ENCODE assay signal across 1 cellular context in the genomic region with DNA sequence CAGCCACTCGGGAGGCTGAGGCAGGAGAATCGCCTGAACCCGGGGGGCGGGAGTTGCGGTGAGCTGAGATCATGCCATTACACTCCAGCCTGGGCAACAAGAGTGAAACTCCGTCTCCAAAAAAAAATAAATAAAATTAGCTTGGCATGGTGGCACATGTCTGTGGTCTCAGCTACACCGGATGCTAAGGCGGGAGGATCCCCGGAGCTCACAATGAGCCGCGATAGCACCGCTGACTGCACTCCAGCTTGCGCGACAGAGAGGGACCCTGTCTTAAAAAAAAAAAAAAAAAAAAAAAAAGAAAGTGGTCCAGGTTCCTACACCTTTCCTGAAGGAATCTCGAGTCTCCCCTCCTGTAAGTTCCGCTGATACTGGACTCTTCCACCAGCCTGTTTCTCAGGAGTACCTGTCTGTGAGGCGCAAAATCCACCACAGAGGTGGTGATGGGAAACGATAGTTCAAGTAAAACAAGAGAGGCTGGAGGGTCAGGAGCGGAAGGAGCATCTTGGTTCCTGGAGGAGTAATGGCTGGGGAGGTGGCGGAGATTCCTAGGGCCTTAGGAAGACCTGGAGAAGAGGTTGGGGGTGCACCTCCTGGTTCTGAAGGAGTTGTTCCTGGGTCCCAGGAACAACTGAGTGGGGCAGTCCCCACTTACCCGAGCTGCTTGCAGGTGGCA.
TF ChIP-seq lines count a peak whose summit lies in the region.

No MANE protein-coding gene starts in this region.

TF ChIP-seq in IMR-90, 13 proteins besides CTCF, POLR2A, EP300 and RAD21 (continued from another document):
- TF ChIP-seq CEBPB (IDR thresholded peaks at IDR 0.05; ENCODE audit: low read depth, low read length): no peak
- TF ChIP-seq, protein P1, sequence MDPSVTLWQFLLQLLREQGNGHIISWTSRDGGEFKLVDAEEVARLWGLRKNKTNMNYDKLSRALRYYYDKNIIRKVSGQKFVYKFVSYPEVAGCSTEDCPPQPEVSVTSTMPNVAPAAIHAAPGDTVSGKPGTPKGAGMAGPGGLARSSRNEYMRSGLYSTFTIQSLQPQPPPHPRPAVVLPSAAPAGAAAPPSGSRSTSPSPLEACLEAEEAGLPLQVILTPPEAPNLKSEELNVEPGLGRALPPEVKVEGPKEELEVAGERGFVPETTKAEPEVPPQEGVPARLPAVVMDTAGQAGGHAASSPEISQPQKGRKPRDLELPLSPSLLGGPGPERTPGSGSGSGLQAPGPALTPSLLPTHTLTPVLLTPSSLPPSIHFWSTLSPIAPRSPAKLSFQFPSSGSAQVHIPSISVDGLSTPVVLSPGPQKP (IDR thresholded peaks at IDR 0.05; ENCODE audit: borderline replicate concordance, low read depth, low read length): no peak
- no peak for TF ChIP-seq BHLHE40 (IDR thresholded peaks at IDR 0.05; ENCODE audit: low read depth, low read length)
- no peak for TF ChIP-seq MAZ (IDR thresholded peaks at IDR 0.05; ENCODE audit: borderline replicate concordance, low read depth, low read length)
- TF ChIP-seq, protein P2, sequence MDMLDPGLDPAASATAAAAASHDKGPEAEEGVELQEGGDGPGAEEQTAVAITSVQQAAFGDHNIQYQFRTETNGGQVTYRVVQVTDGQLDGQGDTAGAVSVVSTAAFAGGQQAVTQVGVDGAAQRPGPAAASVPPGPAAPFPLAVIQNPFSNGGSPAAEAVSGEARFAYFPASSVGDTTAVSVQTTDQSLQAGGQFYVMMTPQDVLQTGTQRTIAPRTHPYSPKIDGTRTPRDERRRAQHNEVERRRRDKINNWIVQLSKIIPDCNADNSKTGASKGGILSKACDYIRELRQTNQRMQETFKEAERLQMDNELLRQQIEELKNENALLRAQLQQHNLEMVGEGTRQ (IDR thresholded peaks at IDR 0.05; ENCODE audit: low read depth, low read length): no peak
